ENCODE assay signal across 21 cellular contexts in the genomic region with DNA sequence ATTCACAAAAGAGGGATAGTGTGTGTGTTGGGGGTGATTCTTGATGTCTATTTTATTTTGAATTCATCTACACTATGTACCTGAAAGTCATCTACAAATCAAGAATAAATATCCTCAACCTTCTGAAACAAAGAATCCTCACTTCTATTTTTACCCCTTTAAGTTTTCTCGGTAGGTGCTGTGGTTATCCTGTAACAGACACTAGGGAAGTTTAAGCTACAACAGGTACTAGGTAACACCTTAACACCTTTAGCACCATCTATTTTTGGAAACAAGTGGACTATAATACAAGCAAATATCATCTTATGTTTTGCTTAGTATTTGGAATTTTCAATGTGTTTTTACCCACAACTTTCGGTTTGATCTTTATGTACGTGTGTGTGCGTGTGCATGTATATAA. TPM values are rescaled to one million over a fixed set of nuclear protein-coding genes. Genes with fewer than 3 reads are reported as not detected.
A peak's percentile ranks its signal among the peaks of the same experiment; 100 is the strongest.
DNase-seq lines count a peak whose midpoint lies in the region; ATAC-seq, FAIRE-seq and TF ChIP-seq lines count a peak whose summit lies in the region.
"Had no signal": no experiment of that assay in that cellular context is flagged by ENCODE, and none has a peak within 500 bp of the region (broad histone marks: within the 10 kb centered on the region; RNA-seq: fewer than 3 reads in every experiment).

No MANE protein-coding gene starts in this region.

- H3K36me3 ChIP-seq in MM.1S (replicated peaks; ENCODE audit: insufficient read depth, low read length) (0 out of 2 replicates have a peak, but pooled peaks cover 8% of the 10 kb centered on the region), gastrocnemius medialis (no peaks in the 10 kb centered on the region)

- H3K27me3 ChIP-seq in MM.1S (replicated peaks; ENCODE audit: insufficient read depth, low read length): no peaks in the 10 kb centered on the region
- H3K27me3 ChIP-seq in gastrocnemius medialis: no peaks in the 10 kb centered on the region
- H3K27me3 ChIP-seq: BE2C, BLaER1 had no signal

- no peaks in the 10 kb centered on the region for H3K79me2 ChIP-seq in MM.1S (ENCODE audit: low read length)

- H3K9me3 ChIP-seq in MM.1S (replicated peaks; ENCODE audit: insufficient read depth, low read length): no peaks in the 10 kb centered on the region
- no peaks in the 10 kb centered on the region for H3K9me3 ChIP-seq in gastrocnemius medialis
- H3K9me3 ChIP-seq: BE2C, BLaER1 had no signal

- H3K9me2 ChIP-seq in MM.1S (replicated peaks; ENCODE audit: insufficient read depth, low read length): no peaks in the 10 kb centered on the region

- H3K4me1 ChIP-seq in MM.1S (ENCODE audit: low read length): peaks cover 13% of the 10 kb centered on the region
- no peaks in the 10 kb centered on the region for H3K4me1 ChIP-seq in gastrocnemius medialis
- H3K4me1 ChIP-seq: BE2C, BLaER1 had no signal

- H2AFZ ChIP-seq in MM.1S (ENCODE audit: low read length): no peak overlapping the region

- peak overlapping the region; percentile 11; the same call in 1 of the 2 replicates for H3K4me3 ChIP-seq in MM.1S (ENCODE audit: low read length)
- no peak overlapping the region for H3K4me3 ChIP-seq in gastrocnemius medialis
- H3K4me3 ChIP-seq: BLaER1, GM12878 had no signal

- in situ Hi-C loops in gastrocnemius medialis (cut with MboI; ENCODE audit: low sequenced_read_pairs in 4 of 4): no loop called here

- TF ChIP-seq CTCF in MM.1S (IDR thresholded peaks at IDR 0.05; ENCODE audit: low read length): no peak
- no peak for TF ChIP-seq CTCF in gastrocnemius medialis (IDR thresholded peaks at IDR 0.05 in 4 of 5, conservative IDR thresholded peaks at IDR 0.05 in 1 of 5)

- no peaks in the 10 kb centered on the region for H4K20me1 ChIP-seq in MM.1S (ENCODE audit: insufficient read depth, low read length)
- H4K20me1 ChIP-seq: BLaER1 had no signal

- peak; percentile 53 for FAIRE-seq in GM12892 (lab: Jason Lieb, UNC)
- FAIRE-seq: GM12878 had no signal

- peak overlapping the region; percentile 45 for H3K4me2 ChIP-seq in MM.1S (ENCODE audit: low read depth, low read length)
- H3K4me2 ChIP-seq: BLaER1 had no signal

- H3K27ac ChIP-seq in MM.1S (ENCODE audit: low read length) (peak overlapping the region; percentile 57; the same call in 1 of the 2 replicates), gastrocnemius medialis (no peak overlapping the region)
- H3K27ac ChIP-seq: BLaER1 had no signal

- intact Hi-C loops in gastrocnemius medialis (cut with DNase I; ENCODE audit: low total_unique reads): no loop called here

- H3F3A ChIP-seq in MM.1S (ENCODE audit: insufficient read depth, low read length): peaks cover 8% of the 10 kb centered on the region; the same call in 1 of the 2 replicates

- ATAC-seq in GM21529 (IDR thresholded peaks at IDR 0.05; ENCODE audit: unreplicated experiment) (no peak), gastrocnemius medialis (no peak)
- ATAC-seq: GM12878 had no signal

- TF ChIP-seq POLR2A in GM12892 (IDR thresholded peaks at IDR 0.05; ENCODE audit: low read depth, low read length): no peak
- no peak for TF ChIP-seq POLR2A in gastrocnemius medialis (IDR thresholded peaks at IDR 0.05)

- no peak for DNase-seq in GM12892 (ENCODE audit: insufficient read length)
- peak; percentile 80 for DNase-seq in MM.1S
- no peak for DNase-seq in activated CD4-positive, alpha-beta T cell treated with anti-CD3 and anti-CD28 coated beads, Interleukin-2, amount 50 U/mL, for 48 hours
- no peak for DNase-seq in gastrocnemius medialis
- DNase-seq: 8988T; ACHN; BE2C; C1 segment of cervical spinal cord; CD4-positive, alpha-beta memory T cell; CD4-positive, CD25-positive, alpha-beta regulatory T cell; CD8-positive, alpha-beta memory T cell; COR-L47; DMS 273 treated with DMSO at 0.1 percent for 48 hours; DMS153; DMS79; DND-41; EL; GDM1 had no signal

- H3K9ac ChIP-seq in MM.1S (ENCODE audit: low read length): no peak overlapping the region
- H3K9ac ChIP-seq: BLaER1 had no signal

RNA-seq across cellular contexts. Expression of a gene that starts 12.0 kb away (rescaled TPM):
- polyA plus RNA-seq in GM12892 (2012; ENCODE audit: missing spikeins): 43.2 TPM
- 10 to 100 TPM; 11.6 to 40.3 (median 18.5) TPM for total RNA-seq in gastrocnemius medialis

RNA-seq across cellular contexts. Expression of a gene that starts 35.0 kb away (rescaled TPM):
- polyA plus RNA-seq in GM12892 (2012; ENCODE audit: missing spikeins): 16.5 TPM
- 1 to 10 TPM; 2.0 to 6.1 (median 2.3) TPM for total RNA-seq in gastrocnemius medialis
